ENCODE assay signal across 1 cellular context in the genomic region with DNA sequence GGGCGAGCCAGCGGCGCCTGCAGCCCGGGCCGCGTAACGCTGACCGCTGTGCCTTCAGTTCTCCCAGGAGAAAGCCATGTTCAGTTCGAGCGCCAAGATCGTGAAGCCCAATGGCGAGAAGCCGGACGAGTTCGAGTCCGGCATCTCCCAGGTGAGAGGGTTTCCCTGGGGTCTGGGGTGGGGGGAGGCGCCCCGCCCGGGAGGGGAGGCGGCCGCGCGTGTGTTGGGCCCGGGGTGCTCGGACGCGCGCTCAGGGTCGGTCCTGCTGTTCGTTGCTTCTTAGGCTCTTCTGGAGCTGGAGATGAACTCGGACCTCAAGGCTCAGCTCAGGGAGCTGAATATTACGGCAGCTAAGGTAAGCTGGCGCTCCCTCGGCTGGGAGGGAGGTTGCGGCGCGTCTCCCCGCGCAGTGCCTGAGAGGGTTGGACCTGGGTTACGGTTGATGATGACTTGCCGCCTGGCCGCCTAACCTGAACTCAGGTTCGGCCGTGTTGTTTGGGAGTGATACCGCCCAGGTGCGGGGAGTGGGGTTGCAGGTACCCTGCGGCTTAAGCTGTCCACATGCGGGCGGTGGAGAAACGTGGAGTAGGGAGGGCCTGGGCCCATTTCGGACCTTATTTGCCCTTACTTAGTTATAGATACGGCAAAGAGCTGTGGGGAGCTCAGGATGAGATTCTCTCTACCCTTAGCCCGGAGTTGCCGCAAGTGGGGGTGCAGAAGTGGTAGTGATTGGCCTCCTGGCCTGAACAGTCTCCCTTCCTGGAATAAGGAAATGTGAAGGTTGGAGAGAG.
TF ChIP-seq lines count a peak whose summit lies in the region.

No MANE protein-coding gene starts in this region.

TF ChIP-seq in HepG2, 621 proteins besides CTCF, POLR2A, EP300 and RAD21 (continued from another document and continues in another):
- TF ChIP-seq, protein P1, sequence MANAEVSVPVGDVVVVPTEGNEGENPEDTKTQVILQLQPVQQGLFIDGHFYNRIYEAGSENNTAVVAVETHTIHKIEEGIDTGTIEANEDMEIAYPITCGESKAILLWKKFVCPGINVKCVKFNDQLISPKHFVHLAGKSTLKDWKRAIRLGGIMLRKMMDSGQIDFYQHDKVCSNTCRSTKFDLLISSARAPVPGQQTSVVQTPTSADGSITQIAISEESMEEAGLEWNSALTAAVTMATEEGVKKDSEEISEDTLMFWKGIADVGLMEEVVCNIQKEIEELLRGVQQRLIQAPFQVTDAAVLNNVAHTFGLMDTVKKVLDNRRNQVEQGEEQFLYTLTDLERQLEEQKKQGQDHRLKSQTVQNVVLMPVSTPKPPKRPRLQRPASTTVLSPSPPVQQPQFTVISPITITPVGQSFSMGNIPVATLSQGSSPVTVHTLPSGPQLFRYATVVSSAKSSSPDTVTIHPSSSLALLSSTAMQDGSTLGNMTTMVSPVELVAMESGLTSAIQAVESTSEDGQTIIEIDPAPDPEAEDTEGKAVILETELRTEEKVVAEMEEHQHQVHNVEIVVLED (CRISPR knock-in tag; IDR thresholded peaks at IDR 0.05; ENCODE audit: borderline replicate concordance): no peak
- TF ChIP-seq, protein P2, sequence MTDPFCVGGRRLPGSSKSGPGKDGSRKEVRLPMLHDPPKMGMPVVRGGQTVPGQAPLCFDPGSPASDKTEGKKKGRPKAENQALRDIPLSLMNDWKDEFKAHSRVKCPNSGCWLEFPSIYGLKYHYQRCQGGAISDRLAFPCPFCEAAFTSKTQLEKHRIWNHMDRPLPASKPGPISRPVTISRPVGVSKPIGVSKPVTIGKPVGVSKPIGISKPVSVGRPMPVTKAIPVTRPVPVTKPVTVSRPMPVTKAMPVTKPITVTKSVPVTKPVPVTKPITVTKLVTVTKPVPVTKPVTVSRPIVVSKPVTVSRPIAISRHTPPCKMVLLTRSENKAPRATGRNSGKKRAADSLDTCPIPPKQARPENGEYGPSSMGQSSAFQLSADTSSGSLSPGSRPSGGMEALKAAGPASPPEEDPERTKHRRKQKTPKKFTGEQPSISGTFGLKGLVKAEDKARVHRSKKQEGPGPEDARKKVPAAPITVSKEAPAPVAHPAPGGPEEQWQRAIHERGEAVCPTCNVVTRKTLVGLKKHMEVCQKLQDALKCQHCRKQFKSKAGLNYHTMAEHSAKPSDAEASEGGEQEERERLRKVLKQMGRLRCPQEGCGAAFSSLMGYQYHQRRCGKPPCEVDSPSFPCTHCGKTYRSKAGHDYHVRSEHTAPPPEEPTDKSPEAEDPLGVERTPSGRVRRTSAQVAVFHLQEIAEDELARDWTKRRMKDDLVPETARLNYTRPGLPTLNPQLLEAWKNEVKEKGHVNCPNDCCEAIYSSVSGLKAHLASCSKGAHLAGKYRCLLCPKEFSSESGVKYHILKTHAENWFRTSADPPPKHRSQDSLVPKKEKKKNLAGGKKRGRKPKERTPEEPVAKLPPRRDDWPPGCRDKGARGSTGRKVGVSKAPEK (CRISPR knock-in tag; IDR thresholded peaks at IDR 0.05; ENCODE audit: borderline replicate concordance): no peak
- TF ChIP-seq ZNF382 (CRISPR knock-in tag; IDR thresholded peaks at IDR 0.05; ENCODE audit: borderline replicate concordance): no peak
- TF ChIP-seq JUN (CRISPR knock-in tag; IDR thresholded peaks at IDR 0.05): no peak
- no peak; the same call in 1 of the 2 replicates for TF ChIP-seq ZNF256 (CRISPR knock-in tag; conservative IDR thresholded peaks at IDR 0.05)
- TF ChIP-seq, protein P3, sequence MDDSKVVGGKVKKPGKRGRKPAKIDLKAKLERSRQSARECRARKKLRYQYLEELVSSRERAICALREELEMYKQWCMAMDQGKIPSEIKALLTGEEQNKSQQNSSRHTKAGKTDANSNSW (CRISPR knock-in tag; IDR thresholded peaks at IDR 0.05; ENCODE audit: borderline replicate concordance): no peak
- TF ChIP-seq ETV5 (CRISPR knock-in tag; IDR thresholded peaks at IDR 0.05; ENCODE audit: borderline replicate concordance): no peak; the same call in 1 of the 2 replicates
- no peak for TF ChIP-seq KLF15 (CRISPR knock-in tag; IDR thresholded peaks at IDR 0.05; ENCODE audit: borderline replicate concordance)
- TF ChIP-seq, protein P4, sequence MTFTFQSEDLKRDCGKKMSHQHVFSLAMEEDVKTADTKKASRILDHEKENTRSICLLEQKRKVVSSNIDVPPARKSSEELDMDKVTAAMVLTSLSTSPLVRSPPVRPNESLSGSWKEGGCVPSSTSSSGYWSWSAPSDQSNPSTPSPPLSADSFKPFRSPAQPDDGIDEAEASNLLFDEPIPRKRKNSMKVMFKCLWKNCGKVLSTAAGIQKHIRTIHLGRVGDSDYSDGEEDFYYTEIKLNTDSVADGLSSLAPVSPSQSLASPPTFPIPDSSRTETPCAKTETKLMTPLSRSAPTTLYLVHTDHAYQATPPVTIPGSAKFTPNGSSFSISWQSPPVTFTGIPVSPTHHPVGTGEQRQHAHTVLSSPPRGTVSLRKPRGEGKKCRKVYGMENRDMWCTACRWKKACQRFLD (CRISPR knock-in tag; IDR thresholded peaks at IDR 0.05; ENCODE audit: borderline replicate concordance): no peak
- TF ChIP-seq, protein P5, sequence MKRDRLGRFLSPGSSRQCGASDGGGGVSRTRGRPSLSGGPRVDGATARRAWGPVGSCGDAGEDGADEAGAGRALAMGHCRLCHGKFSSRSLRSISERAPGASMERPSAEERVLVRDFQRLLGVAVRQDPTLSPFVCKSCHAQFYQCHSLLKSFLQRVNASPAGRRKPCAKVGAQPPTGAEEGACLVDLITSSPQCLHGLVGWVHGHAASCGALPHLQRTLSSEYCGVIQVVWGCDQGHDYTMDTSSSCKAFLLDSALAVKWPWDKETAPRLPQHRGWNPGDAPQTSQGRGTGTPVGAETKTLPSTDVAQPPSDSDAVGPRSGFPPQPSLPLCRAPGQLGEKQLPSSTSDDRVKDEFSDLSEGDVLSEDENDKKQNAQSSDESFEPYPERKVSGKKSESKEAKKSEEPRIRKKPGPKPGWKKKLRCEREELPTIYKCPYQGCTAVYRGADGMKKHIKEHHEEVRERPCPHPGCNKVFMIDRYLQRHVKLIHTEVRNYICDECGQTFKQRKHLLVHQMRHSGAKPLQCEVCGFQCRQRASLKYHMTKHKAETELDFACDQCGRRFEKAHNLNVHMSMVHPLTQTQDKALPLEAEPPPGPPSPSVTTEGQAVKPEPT (CRISPR knock-in tag; IDR thresholded peaks at IDR 0.05; ENCODE audit: low read depth): no peak
- TF ChIP-seq NFIC (IDR thresholded peaks at IDR 0.05; ENCODE audit: low read length): no peak
- 0 out of 2 replicates have a peak, but pooled peaks have one; percentile 16 for TF ChIP-seq ZNF234 (CRISPR knock-in tag; conservative IDR thresholded peaks at IDR 0.05)
- no peak for TF ChIP-seq EHMT2 (IDR thresholded peaks at IDR 0.05; ENCODE audit: borderline replicate concordance, low read depth, low read length)
- no peak for TF ChIP-seq ZNF180 (CRISPR knock-in tag; IDR thresholded peaks at IDR 0.05; ENCODE audit: borderline replicate concordance, low read depth)
- TF ChIP-seq ZBTB1 (CRISPR knock-in tag; IDR thresholded peaks at IDR 0.05; ENCODE audit: borderline replicate concordance): no peak
- no peak for TF ChIP-seq SMAD9 (CRISPR knock-in tag; IDR thresholded peaks at IDR 0.05)
- no peak for TF ChIP-seq ZNF138 (CRISPR knock-in tag; IDR thresholded peaks at IDR 0.05; ENCODE audit: low read depth)
- TF ChIP-seq PHF21A (CRISPR knock-in tag; IDR thresholded peaks at IDR 0.05): no peak
- TF ChIP-seq, protein P6, sequence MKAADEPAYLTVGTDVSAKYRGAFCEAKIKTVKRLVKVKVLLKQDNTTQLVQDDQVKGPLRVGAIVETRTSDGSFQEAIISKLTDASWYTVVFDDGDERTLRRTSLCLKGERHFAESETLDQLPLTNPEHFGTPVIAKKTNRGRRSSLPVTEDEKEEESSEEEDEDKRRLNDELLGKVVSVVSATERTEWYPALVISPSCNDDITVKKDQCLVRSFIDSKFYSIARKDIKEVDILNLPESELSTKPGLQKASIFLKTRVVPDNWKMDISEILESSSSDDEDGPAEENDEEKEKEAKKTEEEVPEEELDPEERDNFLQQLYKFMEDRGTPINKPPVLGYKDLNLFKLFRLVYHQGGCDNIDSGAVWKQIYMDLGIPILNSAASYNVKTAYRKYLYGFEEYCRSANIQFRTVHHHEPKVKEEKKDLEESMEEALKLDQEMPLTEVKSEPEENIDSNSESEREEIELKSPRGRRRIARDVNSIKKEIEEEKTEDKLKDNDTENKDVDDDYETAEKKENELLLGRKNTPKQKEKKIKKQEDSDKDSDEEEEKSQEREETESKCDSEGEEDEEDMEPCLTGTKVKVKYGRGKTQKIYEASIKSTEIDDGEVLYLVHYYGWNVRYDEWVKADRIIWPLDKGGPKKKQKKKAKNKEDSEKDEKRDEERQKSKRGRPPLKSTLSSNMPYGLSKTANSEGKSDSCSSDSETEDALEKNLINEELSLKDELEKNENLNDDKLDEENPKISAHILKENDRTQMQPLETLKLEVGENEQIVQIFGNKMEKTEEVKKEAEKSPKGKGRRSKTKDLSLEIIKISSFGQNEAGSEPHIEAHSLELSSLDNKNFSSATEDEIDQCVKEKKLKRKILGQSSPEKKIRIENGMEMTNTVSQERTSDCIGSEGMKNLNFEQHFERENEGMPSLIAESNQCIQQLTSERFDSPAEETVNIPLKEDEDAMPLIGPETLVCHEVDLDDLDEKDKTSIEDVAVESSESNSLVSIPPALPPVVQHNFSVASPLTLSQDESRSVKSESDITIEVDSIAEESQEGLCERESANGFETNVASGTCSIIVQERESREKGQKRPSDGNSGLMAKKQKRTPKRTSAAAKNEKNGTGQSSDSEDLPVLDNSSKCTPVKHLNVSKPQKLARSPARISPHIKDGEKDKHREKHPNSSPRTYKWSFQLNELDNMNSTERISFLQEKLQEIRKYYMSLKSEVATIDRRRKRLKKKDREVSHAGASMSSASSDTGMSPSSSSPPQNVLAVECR (CRISPR knock-in tag; IDR thresholded peaks at IDR 0.05; ENCODE audit: borderline replicate concordance): no peak; the same call in 1 of the 2 replicates
- no peak for TF ChIP-seq SP4 (CRISPR knock-in tag; IDR thresholded peaks at IDR 0.05)
- TF ChIP-seq, protein P7, sequence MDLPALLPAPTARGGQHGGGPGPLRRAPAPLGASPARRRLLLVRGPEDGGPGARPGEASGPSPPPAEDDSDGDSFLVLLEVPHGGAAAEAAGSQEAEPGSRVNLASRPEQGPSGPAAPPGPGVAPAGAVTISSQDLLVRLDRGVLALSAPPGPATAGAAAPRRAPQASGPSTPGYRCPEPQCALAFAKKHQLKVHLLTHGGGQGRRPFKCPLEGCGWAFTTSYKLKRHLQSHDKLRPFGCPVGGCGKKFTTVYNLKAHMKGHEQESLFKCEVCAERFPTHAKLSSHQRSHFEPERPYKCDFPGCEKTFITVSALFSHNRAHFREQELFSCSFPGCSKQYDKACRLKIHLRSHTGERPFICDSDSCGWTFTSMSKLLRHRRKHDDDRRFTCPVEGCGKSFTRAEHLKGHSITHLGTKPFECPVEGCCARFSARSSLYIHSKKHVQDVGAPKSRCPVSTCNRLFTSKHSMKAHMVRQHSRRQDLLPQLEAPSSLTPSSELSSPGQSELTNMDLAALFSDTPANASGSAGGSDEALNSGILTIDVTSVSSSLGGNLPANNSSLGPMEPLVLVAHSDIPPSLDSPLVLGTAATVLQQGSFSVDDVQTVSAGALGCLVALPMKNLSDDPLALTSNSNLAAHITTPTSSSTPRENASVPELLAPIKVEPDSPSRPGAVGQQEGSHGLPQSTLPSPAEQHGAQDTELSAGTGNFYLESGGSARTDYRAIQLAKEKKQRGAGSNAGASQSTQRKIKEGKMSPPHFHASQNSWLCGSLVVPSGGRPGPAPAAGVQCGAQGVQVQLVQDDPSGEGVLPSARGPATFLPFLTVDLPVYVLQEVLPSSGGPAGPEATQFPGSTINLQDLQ (CRISPR knock-in tag; IDR thresholded peaks at IDR 0.05): no peak
- TF ChIP-seq, protein P8, sequence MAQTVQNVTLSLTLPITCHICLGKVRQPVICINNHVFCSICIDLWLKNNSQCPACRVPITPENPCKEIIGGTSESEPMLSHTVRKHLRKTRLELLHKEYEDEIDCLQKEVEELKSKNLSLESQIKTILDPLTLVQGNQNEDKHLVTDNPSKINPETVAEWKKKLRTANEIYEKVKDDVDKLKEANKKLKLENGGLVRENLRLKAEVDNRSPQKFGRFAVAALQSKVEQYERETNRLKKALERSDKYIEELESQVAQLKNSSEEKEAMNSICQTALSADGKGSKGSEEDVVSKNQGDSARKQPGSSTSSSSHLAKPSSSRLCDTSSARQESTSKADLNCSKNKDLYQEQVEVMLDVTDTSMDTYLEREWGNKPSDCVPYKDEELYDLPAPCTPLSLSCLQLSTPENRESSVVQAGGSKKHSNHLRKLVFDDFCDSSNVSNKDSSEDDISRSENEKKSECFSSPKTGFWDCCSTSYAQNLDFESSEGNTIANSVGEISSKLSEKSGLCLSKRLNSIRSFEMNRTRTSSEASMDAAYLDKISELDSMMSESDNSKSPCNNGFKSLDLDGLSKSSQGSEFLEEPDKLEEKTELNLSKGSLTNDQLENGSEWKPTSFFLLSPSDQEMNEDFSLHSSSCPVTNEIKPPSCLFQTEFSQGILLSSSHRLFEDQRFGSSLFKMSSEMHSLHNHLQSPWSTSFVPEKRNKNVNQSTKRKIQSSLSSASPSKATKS (CRISPR knock-in tag; IDR thresholded peaks at IDR 0.05): no peak
- TF ChIP-seq HNRNPL (IDR thresholded peaks at IDR 0.05; ENCODE audit: low read depth, low read length): no peak
- no peak for TF ChIP-seq GATA4 (IDR thresholded peaks at IDR 0.05; ENCODE audit: borderline replicate concordance, low read depth)
- 0 out of 2 replicates have a peak, but pooled peaks have one; percentile 31 for TF ChIP-seq TEAD2 (CRISPR knock-in tag; IDR thresholded peaks at IDR 0.05)
- no peak; the same call in 1 of the 2 replicates for TF ChIP-seq HOXA5 (CRISPR knock-in tag; IDR thresholded peaks at IDR 0.05)
- no peak for TF ChIP-seq SOX6 (IDR thresholded peaks at IDR 0.05)
- no peak for TF ChIP-seq SOX6 (CRISPR knock-in tag; IDR thresholded peaks at IDR 0.05)
- no peak for TF ChIP-seq ZNF83 (CRISPR knock-in tag; IDR thresholded peaks at IDR 0.05; ENCODE audit: borderline replicate concordance)
- TF ChIP-seq SAFB2 (CRISPR knock-in tag; IDR thresholded peaks at IDR 0.05; ENCODE audit: borderline replicate concordance, low read depth): no peak; the same call in 1 of the 2 replicates
- TF ChIP-seq ZNF619 (CRISPR knock-in tag; IDR thresholded peaks at IDR 0.05): no peak
- TF ChIP-seq, protein P9, sequence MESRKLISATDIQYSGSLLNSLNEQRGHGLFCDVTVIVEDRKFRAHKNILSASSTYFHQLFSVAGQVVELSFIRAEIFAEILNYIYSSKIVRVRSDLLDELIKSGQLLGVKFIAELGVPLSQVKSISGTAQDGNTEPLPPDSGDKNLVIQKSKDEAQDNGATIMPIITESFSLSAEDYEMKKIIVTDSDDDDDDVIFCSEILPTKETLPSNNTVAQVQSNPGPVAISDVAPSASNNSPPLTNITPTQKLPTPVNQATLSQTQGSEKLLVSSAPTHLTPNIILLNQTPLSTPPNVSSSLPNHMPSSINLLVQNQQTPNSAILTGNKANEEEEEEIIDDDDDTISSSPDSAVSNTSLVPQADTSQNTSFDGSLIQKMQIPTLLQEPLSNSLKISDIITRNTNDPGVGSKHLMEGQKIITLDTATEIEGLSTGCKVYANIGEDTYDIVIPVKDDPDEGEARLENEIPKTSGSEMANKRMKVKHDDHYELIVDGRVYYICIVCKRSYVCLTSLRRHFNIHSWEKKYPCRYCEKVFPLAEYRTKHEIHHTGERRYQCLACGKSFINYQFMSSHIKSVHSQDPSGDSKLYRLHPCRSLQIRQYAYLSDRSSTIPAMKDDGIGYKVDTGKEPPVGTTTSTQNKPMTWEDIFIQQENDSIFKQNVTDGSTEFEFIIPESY (CRISPR knock-in tag; IDR thresholded peaks at IDR 0.05): no peak
- TF ChIP-seq GLI4 (CRISPR knock-in tag; IDR thresholded peaks at IDR 0.05; ENCODE audit: borderline replicate concordance): no peak
- TF ChIP-seq ZNF788 (CRISPR knock-in tag; IDR thresholded peaks at IDR 0.05; ENCODE audit: borderline replicate concordance): no peak
- peak; percentile 40; the same call in 1 of the 2 replicates for TF ChIP-seq BRD4 (CRISPR knock-in tag; IDR thresholded peaks at IDR 0.05)
- TF ChIP-seq JUND (CRISPR knock-in tag; IDR thresholded peaks at IDR 0.05): no peak
- no peak; the same call in 1 of the 2 replicates for TF ChIP-seq SALL2 (CRISPR knock-in tag; IDR thresholded peaks at IDR 0.05)
